Comparison of ENCODE assay signal across 14 cellular contexts in the genomic region with DNA sequence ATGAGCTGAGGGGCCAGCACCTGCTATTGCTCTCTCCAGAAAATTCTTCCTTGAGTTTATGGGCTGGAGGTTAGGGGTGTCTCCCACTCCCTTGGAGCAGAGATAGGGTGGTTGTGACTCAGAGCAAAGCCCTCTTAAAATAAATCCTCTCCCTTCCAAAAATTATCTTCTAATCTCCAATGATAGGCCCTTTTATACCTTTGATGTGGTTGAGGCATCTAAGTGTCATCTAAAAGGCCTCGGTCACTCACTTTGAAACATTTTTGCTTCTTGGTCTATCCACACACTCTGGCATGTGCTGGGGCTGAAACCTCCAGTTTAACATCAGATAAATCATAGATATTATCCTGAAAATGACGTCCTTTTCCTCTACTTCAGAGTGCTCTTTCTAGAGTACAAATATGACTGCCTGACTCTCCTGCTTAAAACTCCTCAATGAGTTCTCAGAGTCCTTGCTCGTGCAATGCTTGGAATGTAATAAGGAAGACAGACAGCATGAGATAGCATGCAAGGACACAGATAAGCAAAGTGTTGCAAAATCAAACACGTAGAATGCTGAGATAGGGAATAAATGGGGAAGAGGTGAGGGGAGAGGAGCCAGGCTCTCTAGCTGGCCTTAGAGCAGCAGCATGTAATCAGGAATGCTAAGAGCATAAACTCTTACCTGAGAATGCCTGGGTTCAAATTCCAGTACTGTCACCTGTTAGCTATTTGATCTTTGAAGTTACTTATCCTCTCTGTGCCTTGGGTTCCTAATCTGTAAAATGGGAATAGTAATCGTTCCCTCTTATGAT.
DNase-seq lines count a peak whose midpoint lies in the region; ATAC-seq and TF ChIP-seq lines count a peak whose summit lies in the region.
"Had no signal": no experiment of that assay in that cellular context is flagged by ENCODE, and none has a peak within 500 bp of the region (broad histone marks: within the 10 kb centered on the region; RNA-seq: fewer than 3 reads in every experiment).

No MANE protein-coding gene starts in this region.

- POLR2A ChIA-PET in Caco-2 (lab: Charles Lee): interaction anchor here (1.7 kb wide), 1 partner anchor 374 kb away, joined by 8 read pairs; a partner anchor contains a TSS
- POLR2A ChIA-PET in Panc1 (lab: Charles Lee): no interaction called here

- ATAC-seq in Panc1 (no peak), GM21515 (IDR thresholded peaks at IDR 0.05; ENCODE audit: unreplicated experiment) (no peak)
- ATAC-seq: activated CD4-positive, CD25-positive, alpha-beta regulatory T cell treated with anti-CD3 and anti-CD28 coated beads, Interleukin-2, amount 50 U/mL, for 24 hours; activated T-cell treated with anti-CD3 and anti-CD28 coated beads, Interleukin-2, amount 50 U/mL, for 72 hours had no signal

- H3K27me3 ChIP-seq in Caco-2 (replicated peaks; ENCODE audit: control insufficient read depth, insufficient read depth, low read length): no peaks in the 10 kb centered on the region
- H3K27me3 ChIP-seq in Panc1 (ENCODE audit: control insufficient read depth, insufficient read depth, low read length): no peaks in the 10 kb centered on the region
- H3K27me3 ChIP-seq in mucosa of rectum (ENCODE audit: control insufficient read depth in 2 of 2, insufficient read depth in 2 of 2, low read length in 2 of 2): no peaks in the 10 kb centered on the region
- H3K27me3 ChIP-seq in mammary epithelial cell (ENCODE audit: insufficient read depth, low read length): no peaks in the 10 kb centered on the region

- BruUV-seq in Caco-2 (replicated peaks; lab: Mats Ljungman, UMichigan) (TSS peak; percentile 69), Panc1 (replicated peaks; lab: Mats Ljungman, UMichigan) (no TSS peak), mammary epithelial cell (replicated peaks; lab: Mats Ljungman, UMichigan) (no TSS peak)

- H3K4me3 ChIP-seq in Caco-2 (ENCODE audit: low read depth, low read length): no peak overlapping the region
- H3K4me3 ChIP-seq in Panc1 (ENCODE audit: low read depth in 2 of 2, low read length in 2 of 2): no peak overlapping the region
- H3K4me3 ChIP-seq in fibroblast of villous mesenchyme (ENCODE audit: low read depth, low read length): no peak overlapping the region
- H3K4me3 ChIP-seq in mucosa of rectum (ENCODE audit: low read length in 2 of 2): no peak overlapping the region
- H3K4me3 ChIP-seq in mammary epithelial cell (replicated peaks in 1 of 3; ENCODE audit: insufficient read depth in 1 of 3, low read depth in 2 of 3, low read length in 3 of 3): no peak overlapping the region

- peak overlapping the region; percentile 94 for H3K27ac Mint-ChIP-seq in Caco-2 (ENCODE audit: unreplicated experiment)
- H3K27ac Mint-ChIP-seq: activated T-cell treated with anti-CD3 and anti-CD28 coated beads, Interleukin-2, amount 50 U/mL, for 72 hours had no signal

- no peaks in the 10 kb centered on the region for H3K36me3 ChIP-seq in Caco-2 (ENCODE audit: control insufficient read depth, insufficient read depth, low read length)
- H3K36me3 ChIP-seq in Panc1 (ENCODE audit: control insufficient read depth, insufficient read depth, low read length): no peaks in the 10 kb centered on the region
- H3K36me3 ChIP-seq in mucosa of rectum (ENCODE audit: control insufficient read depth in 2 of 2, insufficient read depth in 2 of 2, low read length in 2 of 2): no peaks in the 10 kb centered on the region
- H3K36me3 ChIP-seq in mammary epithelial cell (ENCODE audit: insufficient read depth, low read length): no peaks in the 10 kb centered on the region

- no peak overlapping the region for H2AFZ ChIP-seq in mammary epithelial cell (ENCODE audit: low read depth, low read length)

- H3K9ac ChIP-seq in mucosa of rectum (ENCODE audit: low read depth in 1 of 2, low read length in 2 of 2): no peak overlapping the region
- H3K9ac ChIP-seq in mammary epithelial cell (ENCODE audit: insufficient read depth, low read length): no peak overlapping the region

- no peak overlapping the region for H3K4me2 ChIP-seq in mammary epithelial cell (ENCODE audit: insufficient read depth, low read depth, low read length)

- WGBS in mammary epithelial cell (ENCODE audit: low coverage, missing lambda C conversion rate): 96% methylated on average over 5 of the region's 5 CpGs

- H3K4me1 ChIP-seq in Caco-2 (peaks cover 89% of the 10 kb centered on the region), Panc1 (ENCODE audit: control insufficient read depth, insufficient read depth, low read length) (peaks cover 3% of the 10 kb centered on the region; the same call in 1 of the 2 replicates), mucosa of rectum (ENCODE audit: control insufficient read depth in 2 of 2, insufficient read depth in 2 of 2, low read length in 2 of 2) (peaks cover 0 to 6% of the 10 kb centered on the region in 2 donors), mammary epithelial cell (ENCODE audit: insufficient read depth, low read length) (peaks cover 6% of the 10 kb centered on the region)

- in situ Hi-C loops in Panc1 (cut with HindIII; ENCODE audit: low pct_unique_long_range_greater_than_20kb, low sequenced_read_pairs): no loop called here
- in situ Hi-C loops in mammary epithelial cell (cut with MboI; ENCODE audit: low sequenced_read_pairs in 2 of 2): no loop called here

- TF ChIP-seq CTCF in Caco-2 (IDR thresholded peaks at IDR 0.05; ENCODE audit: insufficient read depth in 1 of 2, low read depth in 1 of 2, low read length in 1 of 2, severe bottlenecking in 1 of 2, unreplicated experiment in 1 of 2) (no peak), Panc1 (IDR thresholded peaks at IDR 0.05) (no peak), fibroblast of villous mesenchyme (IDR thresholded peaks at IDR 0.05; ENCODE audit: insufficient read depth, low read depth, low read length) (no peak), mammary epithelial cell (conservative IDR thresholded peaks at IDR 0.05 in 1 of 2, IDR thresholded peaks at IDR 0.05 in 1 of 2; ENCODE audit: extremely low read depth in 1 of 2, insufficient read depth in 1 of 2, low read depth in 1 of 2, low read length in 2 of 2) (no peak)

- H3K4me3 Mint-ChIP-seq in Caco-2 (ENCODE audit: unreplicated experiment): peak overlapping the region; percentile 60
- H3K4me3 Mint-ChIP-seq: activated T-cell treated with anti-CD3 and anti-CD28 coated beads, Interleukin-2, amount 50 U/mL, for 72 hours had no signal

- H3K9me3 Mint-ChIP-seq in Caco-2 (ENCODE audit: unreplicated experiment): no peaks in the 10 kb centered on the region
- H3K9me3 Mint-ChIP-seq: activated T-cell treated with anti-CD3 and anti-CD28 coated beads, Interleukin-2, amount 50 U/mL, for 72 hours had no signal

- H3K27ac ChIP-seq in Panc1 (ENCODE audit: low read length) (peak overlapping the region; percentile 62), mucosa of rectum (ENCODE audit: low read depth in 2 of 2, low read length in 2 of 2) (peak overlapping the region; percentile 20 to 41), mammary epithelial cell (ENCODE audit: insufficient read depth, low read depth, low read length) (no peak overlapping the region)

- DNase-seq in Caco-2 (peak; percentile 83 to 88), Panc1 (ENCODE audit: low read depth, low spot score) (no peak), fibroblast of villous mesenchyme (ENCODE audit: low read depth) (peak; percentile 90), mammary epithelial cell (no peak), SHP77 (lab: John Stamatoyannopoulos, UW) (no peak)
- no peak for DNase-seq in NK-92 treated with Interleukin-12 subunit alpha and Interleukin-12 subunit beta, amount 100 ng/mL, for 24 hours (lab: John Stamatoyannopoulos, UW)
- DNase-seq: activated T-cell treated with anti-CD3 and anti-CD28 coated beads, Interleukin-2, amount 50 U/mL, for 72 hours; DMS53; effector CD4-positive, alpha-beta T cell; Kasumi-1; stimulated activated CD4-positive, alpha-beta T cell treated with anti-CD3 and anti-CD28 coated beads, Interleukin-2, amount 100 ng/mL, for 24 hours had no signal

- H3K27me3 Mint-ChIP-seq in Caco-2 (ENCODE audit: insufficient read depth, unreplicated experiment): no peaks in the 10 kb centered on the region

- H3K79me2 ChIP-seq in mammary epithelial cell (ENCODE audit: insufficient read depth, low read length): no peaks in the 10 kb centered on the region

- intact Hi-C loops in Caco-2 (cut with micrococcal nuclease; ENCODE audit: unreplicated experiment) (loop anchor here (1.0 to 2.0 kb wide), 9 partner anchors 16 to 373 kb away; no protein-coding TSS in a partner anchor), Panc1 (cut with micrococcal nuclease; ENCODE audit: unreplicated experiment) (no loop called here), mammary epithelial cell (cut with micrococcal nuclease) (no loop called here)

- H4K20me1 ChIP-seq in mammary epithelial cell (ENCODE audit: insufficient read depth, low read length): no peaks in the 10 kb centered on the region

- dilution Hi-C loops in mammary epithelial cell (cut with HindIII; ENCODE audit: low sequenced_read_pairs): no loop called here

- H3K4me1 Mint-ChIP-seq in Caco-2 (ENCODE audit: low read depth, unreplicated experiment): peaks cover 58% of the 10 kb centered on the region

- H3K9me3 ChIP-seq in Caco-2: no peaks in the 10 kb centered on the region
- no peaks in the 10 kb centered on the region for H3K9me3 ChIP-seq in Panc1 (ENCODE audit: control insufficient read depth, insufficient read depth, low read depth, low read length)
- no peaks in the 10 kb centered on the region for H3K9me3 ChIP-seq in mucosa of rectum (ENCODE audit: control insufficient read depth in 2 of 2, low read length in 2 of 2)
- H3K9me3 ChIP-seq in mammary epithelial cell (replicated peaks; ENCODE audit: insufficient read depth, low read length): no peaks in the 10 kb centered on the region

- no peaks in the 10 kb centered on the region for H3K36me3 Mint-ChIP-seq in Caco-2 (ENCODE audit: insufficient read depth, unreplicated experiment)

- CTCF ChIA-PET in Caco-2 (lab: Charles Lee): interaction anchor here (1.0 kb wide), 1 partner anchor 379 kb away, joined by 3 read pairs; no protein-coding TSS in a partner anchor
- CTCF ChIA-PET in Panc1 (lab: Charles Lee): no interaction called here
- CTCF ChIA-PET in mammary epithelial cell (lab: Charles Lee; ENCODE audit: low non-redundant PET): no interaction called here

Comparison
In these comparisons a context has a peak if more than half of its experiments do, and no peak if none do; other contexts are left out.
1. DNase-seq: peak in Caco-2 (2 of 2) and fibroblast of villous mesenchyme (single experiment); none in Panc1 (single experiment), NK-92 treated with Interleukin-12 subunit alpha and Interleukin-12 subunit beta, amount 100 ng/mL, for 24 hours (single experiment), mammary epithelial cell (single experiment) and SHP77 (0 of 2).